In genomic region chr2:174336403-174337336, GRCh38 we compare ENCODE assay signal across 1 cellular context.
TF ChIP-seq lines count a peak whose summit lies in the region.

No MANE protein-coding gene starts in this region.

TF ChIP-seq in HepG2, 621 proteins besides CTCF, POLR2A, EP300 and RAD21 (continued from another document and continues in another):
- peak; percentile 62 for TF ChIP-seq ARID4A (CRISPR knock-in tag; IDR thresholded peaks at IDR 0.05; ENCODE audit: borderline replicate concordance)
- no peak for TF ChIP-seq XBP1 (CRISPR knock-in tag; IDR thresholded peaks at IDR 0.05)
- TF ChIP-seq DRAP1 (CRISPR knock-in tag; IDR thresholded peaks at IDR 0.05) = no peak
- TF ChIP-seq ZNF317 (CRISPR knock-in tag; IDR thresholded peaks at IDR 0.05) = no peak
- no peak for TF ChIP-seq SIN3B (IDR thresholded peaks at IDR 0.05; ENCODE audit: low read length)
- peak; percentile 40; the same call in 1 of the 2 replicates for TF ChIP-seq TSC22D2 (CRISPR knock-in tag; IDR thresholded peaks at IDR 0.05; ENCODE audit: borderline replicate concordance)
- no peak for TF ChIP-seq ZMYM2 (CRISPR knock-in tag; IDR thresholded peaks at IDR 0.05)
- no peak for TF ChIP-seq ZNF33A (CRISPR knock-in tag; IDR thresholded peaks at IDR 0.05; ENCODE audit: borderline replicate concordance)
- no peak for TF ChIP-seq RARG (CRISPR knock-in tag; IDR thresholded peaks at IDR 0.05; ENCODE audit: low read depth)
- TF ChIP-seq ZBTB2 (CRISPR knock-in tag; IDR thresholded peaks at IDR 0.05; ENCODE audit: low read depth) = peak; percentile 76
- TF ChIP-seq CCDC6 (CRISPR knock-in tag; IDR thresholded peaks at IDR 0.05) = no peak; the same call in 1 of the 2 replicates
- TF ChIP-seq SMC3 (IDR thresholded peaks at IDR 0.05; ENCODE audit: low read length) = no peak
- peak; percentile 15 for TF ChIP-seq XRCC5 (optimal IDR thresholded peaks at IDR 0.05; ENCODE audit: low read length)
- TF ChIP-seq ZMYM3 (CRISPR knock-in tag; IDR thresholded peaks at IDR 0.05) = no peak
- no peak for TF ChIP-seq ZBTB25 (CRISPR knock-in tag; IDR thresholded peaks at IDR 0.05)
- no peak for TF ChIP-seq POLR2AphosphoS2 (IDR thresholded peaks at IDR 0.05; ENCODE audit: low read depth, low read length)
- TF ChIP-seq ZNF329 (CRISPR knock-in tag; IDR thresholded peaks at IDR 0.05; ENCODE audit: low read depth) = no peak
- no peak for TF ChIP-seq TGIF2 (CRISPR knock-in tag; IDR thresholded peaks at IDR 0.05)
- TF ChIP-seq PBX3 (CRISPR knock-in tag; IDR thresholded peaks at IDR 0.05; ENCODE audit: borderline replicate concordance) = no peak
- no peak for TF ChIP-seq POLR2AphosphoS5 (IDR thresholded peaks at IDR 0.05; ENCODE audit: low read depth, low read length)
- no peak for TF ChIP-seq ZNF136 (CRISPR knock-in tag; IDR thresholded peaks at IDR 0.05; ENCODE audit: low read depth)
- TF ChIP-seq ZFP36 (IDR thresholded peaks at IDR 0.05; ENCODE audit: borderline replicate concordance, low read depth, low read length, partially characterized antibody) = no peak
- TF ChIP-seq ZKSCAN5 (CRISPR knock-in tag; IDR thresholded peaks at IDR 0.05) = no peak
- TF ChIP-seq MAX (IDR thresholded peaks at IDR 0.05) = peak; percentile 90
- peak; percentile 51; the same call in 1 of the 2 replicates for TF ChIP-seq ZNF138 (CRISPR knock-in tag; IDR thresholded peaks at IDR 0.05; ENCODE audit: low read depth)
- no peak for TF ChIP-seq STAT5B (CRISPR knock-in tag; IDR thresholded peaks at IDR 0.05)
- TF ChIP-seq HOMEZ (CRISPR knock-in tag; IDR thresholded peaks at IDR 0.05; ENCODE audit: low read depth) = no peak
- TF ChIP-seq GATA4 (IDR thresholded peaks at IDR 0.05; ENCODE audit: borderline replicate concordance, low read depth) = no peak
- peak; percentile 18; the same call in 1 of the 2 replicates for TF ChIP-seq REPIN1 (CRISPR knock-in tag; IDR thresholded peaks at IDR 0.05; ENCODE audit: borderline replicate concordance, low read depth)
- TF ChIP-seq FOXK1 (CRISPR knock-in tag; IDR thresholded peaks at IDR 0.05; ENCODE audit: borderline replicate concordance, low read depth) = no peak
- no peak for TF ChIP-seq HNRNPH1 (optimal IDR thresholded peaks at IDR 0.05; ENCODE audit: low read depth, low read length)
- TF ChIP-seq BHLHE40 (IDR thresholded peaks at IDR 0.05; ENCODE audit: low read length) = no peak
- TF ChIP-seq ZNF556 (CRISPR knock-in tag; IDR thresholded peaks at IDR 0.05; ENCODE audit: borderline replicate concordance) = 0 out of 2 replicates have a peak, but pooled peaks have one; percentile 38
- 0 out of 2 replicates have a peak, but pooled peaks have one; percentile 38 for TF ChIP-seq MTF1 (CRISPR knock-in tag; IDR thresholded peaks at IDR 0.05)
- TF ChIP-seq MIER2 (CRISPR knock-in tag; IDR thresholded peaks at IDR 0.05) = no peak
- no peak for TF ChIP-seq CHD4 (IDR thresholded peaks at IDR 0.05; ENCODE audit: borderline replicate concordance, low read length)
- 0 out of 2 replicates have a peak, but pooled peaks have one; percentile 49 for TF ChIP-seq ZBTB43 (CRISPR knock-in tag; conservative IDR thresholded peaks at IDR 0.05)
- TF ChIP-seq ZNF280D (CRISPR knock-in tag; IDR thresholded peaks at IDR 0.05) = no peak
- no peak; the same call in 1 of the 2 replicates for TF ChIP-seq ZNF678 (CRISPR knock-in tag; IDR thresholded peaks at IDR 0.05)
- TF ChIP-seq ZNF143 (CRISPR knock-in tag; IDR thresholded peaks at IDR 0.05) = no peak
- TF ChIP-seq ZNF24 (IDR thresholded peaks at IDR 0.05) = no peak
- no peak for TF ChIP-seq ZNF256 (CRISPR knock-in tag; conservative IDR thresholded peaks at IDR 0.05)
- TF ChIP-seq BRF2 (CRISPR knock-in tag; IDR thresholded peaks at IDR 0.05) = peak; percentile 83; the same call in 1 of the 2 replicates
- no peak for TF ChIP-seq ZNF878 (CRISPR knock-in tag; IDR thresholded peaks at IDR 0.05)
- no peak for TF ChIP-seq ZFP62 (CRISPR knock-in tag; IDR thresholded peaks at IDR 0.05)
- no peak for TF ChIP-seq CEBPB (IDR thresholded peaks at IDR 0.05; ENCODE audit: borderline replicate concordance, low read depth, low read length)
